Comparison of ENCODE assay signal across 9 cellular contexts in the genomic region with DNA sequence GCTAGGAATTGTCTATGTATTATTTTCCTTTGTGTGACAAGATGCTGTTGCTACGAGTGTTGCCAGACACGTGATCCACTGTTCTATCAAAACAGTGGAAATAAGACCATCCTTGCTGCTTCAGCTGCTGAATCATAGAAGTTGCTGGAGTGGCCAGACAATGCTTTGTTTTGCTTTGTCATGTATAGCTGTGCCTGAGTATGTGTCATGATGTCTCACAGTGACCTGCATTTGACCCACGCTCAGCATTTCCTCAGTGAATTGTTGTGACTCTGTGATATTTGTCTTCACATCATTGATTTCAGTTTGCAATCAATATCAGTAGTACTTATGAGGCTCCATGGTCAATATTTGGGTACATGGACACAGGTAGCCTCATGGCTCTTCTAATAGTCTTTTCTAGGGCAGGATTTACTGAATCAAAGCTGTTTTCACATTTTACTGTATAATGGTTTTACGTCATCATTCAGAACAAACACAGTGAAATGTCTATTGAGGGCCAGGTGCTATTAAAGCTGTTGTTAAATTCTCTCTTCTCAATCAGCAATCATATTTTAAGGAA. TPM values are rescaled to one million over a fixed set of nuclear protein-coding genes. Genes with fewer than 3 reads are reported as not detected.
DNase-seq lines count a peak whose midpoint lies in the region; ATAC-seq, FAIRE-seq and TF ChIP-seq lines count a peak whose summit lies in the region.
"Had no signal": no experiment of that assay in that cellular context is flagged by ENCODE, and none has a peak within 500 bp of the region (broad histone marks: within the 10 kb centered on the region; RNA-seq: fewer than 3 reads in every experiment).

No MANE protein-coding gene starts in this region.

- H2AFZ ChIP-seq in K562 (ENCODE audit: low read depth, low read length), result no peak overlapping the region

- peak; percentile 70 for DNase-seq in BJ (ENCODE audit: low read depth)
- DNase-seq in M059J (ENCODE audit: low read depth), result peak; percentile 97
- peak; percentile 86 to 90 (median 89) for DNase-seq in K562 (ENCODE audit: extremely low read depth in 1 of 4, low spot score in 3 of 4)
- DNase-seq in left kidney (ENCODE audit: low read depth, low spot score), result peak; percentile 10
- no peak for DNase-seq in head of caudate nucleus
- DNase-seq in NCI-H1105 (lab: John Stamatoyannopoulos, UW), result no peak
- DNase-seq: Peyer's patch had no signal

- TF ChIP-seq CTCF in BJ (IDR thresholded peaks at IDR 0.05; ENCODE audit: insufficient read depth, low read depth, low read length) (no peak), K562 (IDR thresholded peaks at IDR 0.05 in 2 of 3, conservative IDR thresholded peaks at IDR 0.05 in 1 of 3; ENCODE audit: insufficient read depth in 2 of 3, low read depth in 1 of 3, low read length in 3 of 3) (no peak)

- intact Hi-C loops in K562 (cut with micrococcal nuclease) (loop anchor here (2.0 to 10.0 kb wide), 2 partner anchors 19 to 51 kb away; a partner anchor contains a TSS), head of caudate nucleus (cut with DNase I) (no loop called here)

- peaks cover 7% of the 10 kb centered on the region; the same call in 1 of the 3 replicates for H3K79me2 ChIP-seq in K562 (ENCODE audit: control insufficient read depth, insufficient read depth, low read length)

- no peak overlapping the region for H3K9ac ChIP-seq in K562 (ENCODE audit: insufficient read depth in 1 of 2, low read depth in 2 of 2, low read length in 2 of 2)

- ATAC-seq in K562, result peak; percentile 95
- ATAC-seq in HG03342 (IDR thresholded peaks at IDR 0.05; ENCODE audit: unreplicated experiment), result no peak
- no peak for ATAC-seq in HG03108 (IDR thresholded peaks at IDR 0.05; ENCODE audit: unreplicated experiment)

- H3K9me1 ChIP-seq in K562 (ENCODE audit: control insufficient read depth, insufficient read depth, low read length), result no peaks in the 10 kb centered on the region

- no TSS peak for BruUV-seq in K562 (replicated peaks; lab: Mats Ljungman, UMichigan)

- no peaks in the 10 kb centered on the region for H3K9me3 ChIP-seq in K562 (replicated peaks; ENCODE audit: control insufficient read depth, insufficient read depth, low read depth, low read length)
- H3K9me3 ChIP-seq: Peyer's patch had no signal

- H3K4me1 ChIP-seq in K562 (replicated peaks in 1 of 2; ENCODE audit: control insufficient read depth in 2 of 2, insufficient read depth in 2 of 2, low read length in 2 of 2), result peaks cover 12 to 25% of the 10 kb centered on the region in 2 experiments
- H3K4me1 ChIP-seq: Peyer's patch had no signal

- TF ChIP-seq RAD21 in K562 (CRISPR knock-in tag; conservative IDR thresholded peaks at IDR 0.05 in 1 of 2, IDR thresholded peaks at IDR 0.05 in 1 of 2), result peak in 1 of 2 experiments; percentile 9; a peak in 1 of 4 replicates

- TF ChIP-seq POLR2A in K562 (conservative IDR thresholded peaks at IDR 0.05), result no peak

- H3K36me3 ChIP-seq in BJ (ENCODE audit: control insufficient read depth, insufficient read depth, low read length), result no peaks in the 10 kb centered on the region
- peaks cover 28% of the 10 kb centered on the region for H3K36me3 ChIP-seq in K562 (ENCODE audit: control insufficient read depth, insufficient read depth, low read length)

- CTCF ChIA-PET in BJ (lab: Yijun Ruan, JAX), result no interaction called here
- CTCF ChIA-PET in K562 (lab: Yijun Ruan, JAX; ENCODE audit: low intra/inter-chr PET ratio), result no interaction called here

- H3K4me3 ChIP-seq in BJ (ENCODE audit: low read depth, low read length), result no peak overlapping the region
- no peak overlapping the region for H3K4me3 ChIP-seq in K562
- H3K4me3 ChIP-seq: Peyer's patch had no signal

- peak overlapping the region; percentile 47 for H3K4me2 ChIP-seq in K562 (ENCODE audit: insufficient read depth, low read length)

- in situ Hi-C loops in K562 (cut with MboI), result no loop called here

- peak; percentile 85 for TF ChIP-seq EP300 in K562 (IDR thresholded peaks at IDR 0.05; ENCODE audit: low read length)

- H4K20me1 ChIP-seq in K562 (replicated peaks; ENCODE audit: control insufficient read depth, insufficient read depth, low read length), result no peaks in the 10 kb centered on the region

- FAIRE-seq in K562 (lab: Jason Lieb, UNC), result peak; percentile 99

- H3K27ac ChIP-seq in K562 (ENCODE audit: extremely low read depth, low read depth, low read length), result peak overlapping the region; percentile 63; the same call in 2 of the 3 replicates
- H3K27ac ChIP-seq: Peyer's patch had no signal

- H3K27me3 ChIP-seq in BJ (ENCODE audit: control insufficient read depth, insufficient read depth, low read length), result no peaks in the 10 kb centered on the region
- H3K27me3 ChIP-seq in K562 (ENCODE audit: control insufficient read depth in 2 of 2, insufficient read depth in 2 of 2, low read length in 2 of 2), result no peaks in the 10 kb centered on the region
- H3K27me3 ChIP-seq: Peyer's patch had no signal

- POLR2A ChIA-PET in BJ (lab: Charles Lee), result no interaction called here
- POLR2A ChIA-PET in K562 (lab: Yijun Ruan, JAX), result interaction anchor here (0.7 to 1.5 kb wide), 5 partner anchors 10 to 405 kb away, joined by 3 to 10 read pairs (median 6); no protein-coding TSS in a partner anchor

- WGBS in K562 (ENCODE audit: insufficient coverage, low coverage, missing lambda C conversion rate), result 28% methylated on average over 4 of the region's 4 CpGs

RNA-seq across cellular contexts. Expression of a gene that starts 53.4 kb away (rescaled TPM):
- polyA plus RNA-seq in BJ (2011; rRNA removed) (99.4 and 191 TPM in 2 replicates), K562 (2011; rRNA removed) (189 and 191 TPM in 2 replicates), K562 (2014; fragmentation: Illumina TruSeq; extraction: Trizol) (224 and 243 TPM in 2 replicates), K562 (2014; fragmentation: Nextera tagmentation; extraction: Ambion mirVana) (10 to 100 TPM; 68.5 to 68.6 TPM), K562 (2014; rRNA removed) (133 and 148 TPM in 2 replicates)
- polyA minus RNA-seq in BJ (2011; rRNA and poly(A)+ RNA removed), result 66.3 and 69.4 TPM in 2 replicates
- 154 and 217 TPM in 2 replicates for total RNA-seq in M059J (2014; rRNA removed; shearing (Covaris generic))
- total RNA-seq in K562 (2011; cell fraction: chromatin; rRNA removed; ENCODE audit: low replicate concordance), result 24.4 and 41.1 TPM in 2 replicates
- total RNA-seq in K562 (2011; cell fraction: nucleolus; rRNA removed), result 26.7 and 34.1 TPM in 2 replicates
- 43.8 and 76.6 TPM in 2 replicates for total RNA-seq in K562 (2011; cell fraction: nucleoplasm; rRNA removed)
- total RNA-seq in K562 (2014; rRNA removed) (94.4 and 128 TPM in 2 replicates), K562 (2014; rRNA removed; fragmentation: Illumina TruSeq; extraction: Trizol) (156 and 189 TPM in 2 replicates), K562 (2015; rRNA removed; fragmentation: Illumina TruSeq; extraction: Trizol) (154 and 159 TPM in 2 replicates), K562 (2021) (236 and 261 TPM in 2 replicates)
- polyA plus RNA-seq in K562 (2011; cell fraction: cytosol; rRNA removed), result 69.3 and 142 TPM in 2 replicates
- 61.0 and 67.9 TPM in 2 replicates for polyA plus RNA-seq in K562 (2011; cell fraction: nucleus; rRNA removed)
- 190 and 199 TPM in 2 replicates for polyA plus RNA-seq in K562 (2012)
- polyA minus RNA-seq in K562 (2011; rRNA and poly(A)+ RNA removed), result 247 and 299 TPM in 2 replicates
- polyA minus RNA-seq in K562 (2011; cell fraction: cytosol; rRNA and poly(A)+ RNA removed), result 168 and 172 TPM in 2 replicates
- polyA minus RNA-seq in K562 (2011; cell fraction: nucleus; rRNA and poly(A)+ RNA removed), result 70.3 and 88.3 TPM in 2 replicates

Comparison
In these comparisons a context has a peak if more than half of its experiments do, and no peak if none do; other contexts are left out.
1. DNase-seq: peak in BJ (single experiment), M059J (single experiment), K562 (4 of 4) and left kidney (single experiment); none in head of caudate nucleus (0 of 42) and NCI-H1105 (single experiment).